Comparison of ENCODE assay signal across 8 cellular contexts in genomic region chr13:95676100-95676774, GRCh38. TPM values are rescaled to one million over a fixed set of nuclear protein-coding genes. Genes with fewer than 3 reads are reported as not detected.
A peak's percentile ranks its signal among the peaks of the same experiment; 100 is the strongest.
DNase-seq lines count a peak whose midpoint lies in the region; ATAC-seq, FAIRE-seq and TF ChIP-seq lines count a peak whose summit lies in the region.

No MANE protein-coding gene starts in this region.

- peak; percentile 14 for ATAC-seq in GM21576 (IDR thresholded peaks at IDR 0.05; ENCODE audit: unreplicated experiment)
- no peak for ATAC-seq in T-helper 17 cell
- ATAC-seq in naive thymus-derived CD8-positive, alpha-beta T cell = no peak

- FAIRE-seq in RCC 7860 (lab: Jason Lieb, UNC) = no peak

- no peaks in the 10 kb centered on the region for H3K27me3 Mint-ChIP-seq in T-helper 17 cell
- peaks cover 6% of the 10 kb centered on the region for H3K27me3 Mint-ChIP-seq in endothelial cell (ENCODE audit: unreplicated experiment)
- no peaks in the 10 kb centered on the region for H3K27me3 Mint-ChIP-seq in naive thymus-derived CD8-positive, alpha-beta T cell

- POLR2A ChIA-PET in naive thymus-derived CD8-positive, alpha-beta T cell (lab: Charles Lee) = interaction anchor here (1.1 kb wide), 1 partner anchor 1758 kb away, joined by 3 read pairs; the partner anchor contains the start of gene RAP2A

- peaks cover 38% of the 10 kb centered on the region for H3K4me1 Mint-ChIP-seq in T-helper 17 cell
- H3K4me1 Mint-ChIP-seq in endothelial cell (ENCODE audit: unreplicated experiment) = peaks cover 51% of the 10 kb centered on the region
- peaks cover 24 to 67% (median 54%) of the 10 kb centered on the region in 4 donors for H3K4me1 Mint-ChIP-seq in naive thymus-derived CD8-positive, alpha-beta T cell

- H3K27ac Mint-ChIP-seq in T-helper 17 cell = peak overlapping the region; percentile 99
- peak overlapping the region; percentile 92 for H3K27ac Mint-ChIP-seq in endothelial cell (ENCODE audit: unreplicated experiment)
- H3K27ac Mint-ChIP-seq in naive thymus-derived CD8-positive, alpha-beta T cell = peak overlapping the region; percentile 91 to 99 (median 96)

- TF ChIP-seq CTCF in LNCaP clone FGC (IDR thresholded peaks at IDR 0.05; ENCODE audit: control insufficient read depth, extremely low read depth, insufficient read depth) = no peak
- no peak for TF ChIP-seq CTCF in endothelial cell (IDR thresholded peaks at IDR 0.05; ENCODE audit: unreplicated experiment)

- H3K9me3 Mint-ChIP-seq in endothelial cell (ENCODE audit: unreplicated experiment) = no peaks in the 10 kb centered on the region
- peaks cover 3 to 33% (median 24%) of the 10 kb centered on the region in 9 donors for H3K9me3 Mint-ChIP-seq in naive thymus-derived CD8-positive, alpha-beta T cell

- H3K9me3 ChIP-seq in T-helper 17 cell (ENCODE audit: control insufficient read depth, low read length, poor library complexity, severe bottlenecking) = peaks cover 3% of the 10 kb centered on the region

- H3K4me3 ChIP-seq in LNCaP clone FGC (ENCODE audit: low read depth, low read length) = peak overlapping the region; percentile 71

- H3K4me3 Mint-ChIP-seq in T-helper 17 cell (peak overlapping the region; percentile 99), endothelial cell (ENCODE audit: unreplicated experiment) (peak overlapping the region; percentile 99)
- peak overlapping the region; percentile 90 to 99 (median 96) for H3K4me3 Mint-ChIP-seq in naive thymus-derived CD8-positive, alpha-beta T cell

- H3K36me3 Mint-ChIP-seq in T-helper 17 cell (ENCODE audit: low read depth) = peaks cover 3% of the 10 kb centered on the region
- peaks cover 11% of the 10 kb centered on the region for H3K36me3 Mint-ChIP-seq in endothelial cell (ENCODE audit: low read depth, unreplicated experiment)
- H3K36me3 Mint-ChIP-seq in naive thymus-derived CD8-positive, alpha-beta T cell = peaks cover 0 to 30% (median 22%) of the 10 kb centered on the region in 3 donors

- DNase-seq in DMS79 (lab: John Stamatoyannopoulos, UW) = peak; percentile 75
- no peak for DNase-seq in LNCaP clone FGC (ENCODE audit: low read depth)
- DNase-seq in T-helper 17 cell = peak in 1 of 3 donors; percentile 6
- peak; percentile 21 for DNase-seq in endothelial cell (ENCODE audit: low spot score)
- peak in 4 of 10 donors; percentile 6 to 35 (median 34) for DNase-seq in naive thymus-derived CD8-positive, alpha-beta T cell
- no peak for DNase-seq in islet precursor cell
- no peak for DNase-seq in RCC 7860 (ENCODE audit: low spot score)

RNA-seq across cellular contexts. Expression of gene DNAJC3, which starts 0.7 kb away (rescaled TPM):
- total RNA-seq in T-helper 17 cell = 10 to 100 TPM; 20.8 to 24.5 TPM
- 50.3 TPM for total RNA-seq in endothelial cell (ENCODE audit: unreplicated experiment)
- 10 to 100 TPM; 17.4 to 18.5 TPM for total RNA-seq in naive thymus-derived CD8-positive, alpha-beta T cell
- polyA plus RNA-seq in naive thymus-derived CD8-positive, alpha-beta T cell = 10 to 100 TPM; 11.3 to 17.0 (median 11.7) TPM

RNA-seq across cellular contexts. Expression of gene DZIP1, which starts 31.7 kb away (rescaled TPM):
- not detected for total RNA-seq in T-helper 17 cell
- total RNA-seq in endothelial cell (ENCODE audit: unreplicated experiment) = 39.7 TPM
- total RNA-seq in naive thymus-derived CD8-positive, alpha-beta T cell = not detected
- not detected for polyA plus RNA-seq in naive thymus-derived CD8-positive, alpha-beta T cell

Comparison
In these comparisons a context has a peak if more than half of its experiments do, and no peak if none do; other contexts are left out.
1. DNase-seq: peak in DMS79 (single experiment) and endothelial cell (single experiment); none in LNCaP clone FGC (single experiment), islet precursor cell (single experiment) and RCC 7860 (single experiment).
2. RNA of gene DZIP1, which starts 31.7 kb away (total RNA-seq): 39.7 TPM in endothelial cell (single experiment); not detected in T-helper 17 cell and not detected in naive thymus-derived CD8-positive, alpha-beta T cell; every median in the first group is over 10 times any median in the second.
3. Peak in every context shown above with its lines, with median percentiles within 50 percentile points of each other: H3K27ac Mint-ChIP-seq and H3K4me3 Mint-ChIP-seq.